9 cellular contexts compared by ENCODE assay signal in the genomic region with DNA sequence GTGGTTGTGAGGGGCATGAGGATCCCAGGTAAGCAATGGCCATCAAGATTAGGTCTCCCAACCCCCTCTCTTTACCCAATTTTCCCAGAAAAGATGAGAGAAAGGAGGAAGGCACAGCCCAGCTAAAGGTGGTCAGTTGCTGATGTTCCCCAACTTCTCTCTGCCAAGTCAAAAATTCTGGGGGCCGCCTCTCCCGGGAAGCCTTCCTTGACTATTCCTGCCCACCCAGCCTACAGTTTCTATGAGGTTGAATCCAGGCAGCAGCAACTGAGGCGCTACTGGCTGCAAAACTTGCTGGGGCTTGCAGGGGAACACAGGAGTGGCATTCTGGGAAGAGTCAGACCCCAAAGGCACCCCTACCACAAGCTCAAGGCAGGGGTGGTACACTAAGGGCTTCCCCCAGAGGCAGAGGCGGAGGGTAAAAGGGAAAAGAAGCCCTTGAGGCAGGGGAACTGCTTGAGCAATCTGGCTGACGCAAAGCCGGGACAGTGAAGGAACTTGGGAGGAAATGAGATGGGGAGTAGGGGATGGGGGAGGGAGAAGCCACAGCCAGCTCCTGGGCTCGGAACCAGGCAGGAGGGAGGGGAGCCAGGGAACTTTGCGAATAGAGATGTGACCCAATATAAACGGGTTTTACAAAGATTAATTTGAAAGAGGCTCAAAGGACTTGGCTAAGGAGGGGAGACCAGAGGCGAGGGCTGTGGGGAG. TPM values are rescaled to one million over a fixed set of nuclear protein-coding genes. Genes with fewer than 3 reads are reported as not detected.
DNase-seq lines count a peak whose midpoint lies in the region; ATAC-seq and TF ChIP-seq lines count a peak whose summit lies in the region.
"Had no signal": no experiment of that assay in that cellular context is flagged by ENCODE, and none has a peak within 500 bp of the region (broad histone marks: within the 10 kb centered on the region; RNA-seq: fewer than 3 reads in every experiment).

No MANE protein-coding gene starts in this region.

- H3K27ac ChIP-seq in dorsolateral prefrontal cortex: peak overlapping the region in 36 of 59 donors; percentile 5 to 78 (median 48)
- H3K27ac ChIP-seq in lung (ENCODE audit: low read depth in 1 of 2, low read length in 1 of 2): peak overlapping the region in 1 of 2 donors; percentile 30
- peak overlapping the region; percentile 51 for H3K27ac ChIP-seq in upper lobe of right lung
- H3K27ac ChIP-seq: KMS-11 had no signal

- WGBS in lung, 2 donors: 34 to 35% methylated on average over 10 of the region's 10 CpGs

- intact Hi-C loops in dorsolateral prefrontal cortex (cut with DNase I): no loop called here
- intact Hi-C loops in upper lobe of right lung (cut with DNase I): no loop called here

- H3K27me3 Mint-ChIP-seq in stimulated activated naive B cell treated with anti-CD40 and anti-IgM and Interleukin-4, amounts not matched to agents 10 μg/mL and 1 μg/mL and 100 μg/mL, for 72 hours: peaks cover 79 to 82% of the 10 kb centered on the region in 2 donors
- H3K27me3 Mint-ChIP-seq in activated CD4-positive, alpha-beta T cell treated with anti-CD3 and anti-CD28 coated beads, Interleukin-2, amount 10 ng/mL, durations not matched to agents 7 days and 5 days: peaks cover 19% of the 10 kb centered on the region

- H3K9me3 ChIP-seq in lung (ENCODE audit: control insufficient read depth in 2 of 2, insufficient read depth in 1 of 2, low read length in 1 of 2): peaks cover 0 to 7% of the 10 kb centered on the region in 2 donors
- no peaks in the 10 kb centered on the region for H3K9me3 ChIP-seq in upper lobe of right lung

- no peak overlapping the region for H3K4me3 Mint-ChIP-seq in stimulated activated naive B cell treated with anti-CD40 and anti-IgM and Interleukin-4, amounts not matched to agents 10 μg/mL and 1 μg/mL and 100 μg/mL, for 72 hours
- no peak overlapping the region for H3K4me3 Mint-ChIP-seq in activated CD4-positive, alpha-beta T cell treated with anti-CD3 and anti-CD28 coated beads, Interleukin-2, amount 10 ng/mL, durations not matched to agents 7 days and 5 days

- CTCF ChIA-PET in activated CD4-positive, alpha-beta T cell treated with anti-CD3 and anti-CD28 coated beads, Interleukin-2, amount 10 ng/mL, durations not matched to agents 7 days and 5 days (lab: Charles Lee): no interaction called here

- no peaks in the 10 kb centered on the region for H3K27me3 ChIP-seq in dorsolateral prefrontal cortex
- no peaks in the 10 kb centered on the region for H3K27me3 ChIP-seq in lung (ENCODE audit: control insufficient read depth, insufficient read depth)
- no peaks in the 10 kb centered on the region for H3K27me3 ChIP-seq in upper lobe of right lung

- peaks cover 15 to 19% of the 10 kb centered on the region in 2 donors for H3K9me3 Mint-ChIP-seq in stimulated activated naive B cell treated with anti-CD40 and anti-IgM and Interleukin-4, amounts not matched to agents 10 μg/mL and 1 μg/mL and 100 μg/mL, for 72 hours
- peaks cover under 1% of the 10 kb centered on the region for H3K9me3 Mint-ChIP-seq in activated CD4-positive, alpha-beta T cell treated with anti-CD3 and anti-CD28 coated beads, Interleukin-2, amount 10 ng/mL, durations not matched to agents 7 days and 5 days

- TF ChIP-seq CTCF in dorsolateral prefrontal cortex (IDR thresholded peaks at IDR 0.05 in 54 of 56, conservative IDR thresholded peaks at IDR 0.05 in 2 of 56; ENCODE audit: low read depth in 1 of 56, partially characterized antibody in 56 of 56): no peak
- TF ChIP-seq CTCF in lung (IDR thresholded peaks at IDR 0.05; ENCODE audit: control extremely low read depth, extremely low read depth): no peak
- no peak for TF ChIP-seq CTCF in upper lobe of right lung (IDR thresholded peaks at IDR 0.05)

- peaks cover 18 to 19% of the 10 kb centered on the region in 2 donors for H3K4me1 Mint-ChIP-seq in stimulated activated naive B cell treated with anti-CD40 and anti-IgM and Interleukin-4, amounts not matched to agents 10 μg/mL and 1 μg/mL and 100 μg/mL, for 72 hours
- H3K4me1 Mint-ChIP-seq in activated CD4-positive, alpha-beta T cell treated with anti-CD3 and anti-CD28 coated beads, Interleukin-2, amount 10 ng/mL, durations not matched to agents 7 days and 5 days: no peaks in the 10 kb centered on the region

- H3K27ac Mint-ChIP-seq in stimulated activated naive B cell treated with anti-CD40 and anti-IgM and Interleukin-4, amounts not matched to agents 10 μg/mL and 1 μg/mL and 100 μg/mL, for 72 hours: no peak overlapping the region
- no peak overlapping the region for H3K27ac Mint-ChIP-seq in activated CD4-positive, alpha-beta T cell treated with anti-CD3 and anti-CD28 coated beads, Interleukin-2, amount 10 ng/mL, durations not matched to agents 7 days and 5 days

- peaks cover 0 to 13% of the 10 kb centered on the region in 2 donors for H3K36me3 ChIP-seq in lung (ENCODE audit: control insufficient read depth in 2 of 2, insufficient read depth in 2 of 2, low read length in 2 of 2)
- no peaks in the 10 kb centered on the region for H3K36me3 ChIP-seq in upper lobe of right lung

- POLR2A ChIA-PET in activated CD4-positive, alpha-beta T cell treated with anti-CD3 and anti-CD28 coated beads, Interleukin-2, amount 10 ng/mL, durations not matched to agents 7 days and 5 days (lab: Charles Lee): no interaction called here

- H3K4me3 ChIP-seq in dorsolateral prefrontal cortex (no peak overlapping the region), lung (no peak overlapping the region), upper lobe of right lung (no peak overlapping the region)
- H3K4me3 ChIP-seq: GM12878 had no signal

- H3K36me3 Mint-ChIP-seq in stimulated activated naive B cell treated with anti-CD40 and anti-IgM and Interleukin-4, amounts not matched to agents 10 μg/mL and 1 μg/mL and 100 μg/mL, for 72 hours: peaks cover 18% of the 10 kb centered on the region in 2 donors
- H3K36me3 Mint-ChIP-seq in activated CD4-positive, alpha-beta T cell treated with anti-CD3 and anti-CD28 coated beads, Interleukin-2, amount 10 ng/mL, durations not matched to agents 7 days and 5 days (ENCODE audit: low read depth): no peaks in the 10 kb centered on the region

- ATAC-seq in lung (ENCODE audit: insufficient read depth, low FRiP score) (no peak), upper lobe of right lung (peak; percentile 78)
- ATAC-seq in stimulated activated naive B cell treated with anti-CD40 and anti-IgM and Interleukin-4, amounts not matched to agents 10 μg/mL and 1 μg/mL and 100 μg/mL, for 72 hours (replicated peaks): no peak
- ATAC-seq: GM12878 had no signal

- H3K4me1 ChIP-seq in lung (ENCODE audit: control insufficient read depth in 2 of 2, insufficient read depth in 2 of 2, low read length in 2 of 2) (peaks cover 0 to 20% of the 10 kb centered on the region in 2 donors), upper lobe of right lung (peaks cover 17% of the 10 kb centered on the region)

- peak; percentile 40 for DNase-seq in NCI-H460 (ENCODE audit: extremely low read depth, low read depth)
- peak in 4 of 10 donors; percentile 53 to 63 (median 60) for DNase-seq in dorsolateral prefrontal cortex
- peak; percentile 54 for DNase-seq in lung (ENCODE audit: low spot score)
- peak; percentile 84 for DNase-seq in upper lobe of right lung
- DNase-seq in stimulated activated naive B cell treated with anti-CD40 and anti-IgM and Interleukin-4, amounts not matched to agents 10 μg/mL and 1 μg/mL and 100 μg/mL, for 72 hours: no peak
- DNase-seq in 8988T: no peak
- no peak for DNase-seq in activated CD4-positive, alpha-beta T cell treated with anti-CD3 and anti-CD28 coated beads, Interleukin-2, amount 10 ng/mL, durations not matched to agents 7 days and 5 days

RNA-seq across cellular contexts. Expression of a gene that starts 31.2 kb away (rescaled TPM):
- 9.7 and 11.3 TPM in 2 replicates for total RNA-seq in NCI-H460 (2014; rRNA removed; shearing (Covaris generic))
- polyA plus RNA-seq in NCI-H460 (2014; cell fraction: nucleus; rRNA removed): 16.4 and 17.5 TPM in 2 replicates
- total RNA-seq in dorsolateral prefrontal cortex: 100 to 1,000 TPM in 115 of 120 experiments, 10 to 100 TPM in 5; 83.7 to 243 (median 122) TPM
- total RNA-seq in lung: 10 to 100 TPM; 23.9 to 41.8 TPM
- polyA plus RNA-seq in lung: 10 to 100 TPM; 21.2 to 23.5 TPM
- total RNA-seq in upper lobe of right lung: 39.4 TPM
- total RNA-seq in activated CD4-positive, alpha-beta T cell treated with anti-CD3 and anti-CD28 coated beads, Interleukin-2, amount 10 ng/mL, durations not matched to agents 7 days and 5 days: under 1 TPM; 0.10 to 0.12 TPM

Comparison
In these comparisons a context has a peak if more than half of its experiments do, and no peak if none do; other contexts are left out.
1. DNase-seq: peak in NCI-H460 (single experiment), lung (single experiment) and upper lobe of right lung (single experiment); none in stimulated activated naive B cell treated with anti-CD40 and anti-IgM and Interleukin-4, amounts not matched to agents 10 μg/mL and 1 μg/mL and 100 μg/mL, for 72 hours (single experiment), 8988T (single experiment) and activated CD4-positive, alpha-beta T cell treated with anti-CD3 and anti-CD28 coated beads, Interleukin-2, amount 10 ng/mL, durations not matched to agents 7 days and 5 days (single experiment).